Comparison of ENCODE assay signal across 10 cellular contexts in genomic region chr22:44351685-44352377, GRCh38. TPM values are rescaled to one million over a fixed set of nuclear protein-coding genes. Genes with fewer than 3 reads are reported as not detected.
DNase-seq lines count a peak whose midpoint lies in the region; TF ChIP-seq lines count a peak whose summit lies in the region.
"Had no signal": no experiment of that assay in that cellular context is flagged by ENCODE, and none has a peak within 500 bp of the region (broad histone marks: within the 10 kb centered on the region; RNA-seq: fewer than 3 reads in every experiment).

No MANE protein-coding gene starts in this region.

- no peaks in the 10 kb centered on the region for H3K9me3 Mint-ChIP-seq in activated naive CD4-positive, alpha-beta T cell treated with anti-CD3 and anti-CD28 coated beads for 36 hours
- H3K9me3 Mint-ChIP-seq in activated naive CD4-positive, alpha-beta T cell treated with anti-CD3 and anti-CD28 coated beads, Interleukin-2, amount 10 ng/mL, durations not matched to agents 7 days and 5 days, result no peaks in the 10 kb centered on the region

- no peaks in the 10 kb centered on the region for H3K9me3 ChIP-seq in SJSA1 (replicated peaks)

- H3K4me3 ChIP-seq in SJSA1 (peak overlapping the region; percentile 17), fibroblast of pulmonary artery (replicated peaks; ENCODE audit: low read depth, low read length) (no peak overlapping the region)

- H3K4me1 Mint-ChIP-seq in activated naive CD4-positive, alpha-beta T cell treated with anti-CD3 and anti-CD28 coated beads for 36 hours (ENCODE audit: low read depth), result peaks cover 11% of the 10 kb centered on the region
- no peaks in the 10 kb centered on the region for H3K4me1 Mint-ChIP-seq in activated naive CD4-positive, alpha-beta T cell treated with anti-CD3 and anti-CD28 coated beads, Interleukin-2, amount 10 ng/mL, durations not matched to agents 7 days and 5 days
- H3K4me1 Mint-ChIP-seq: naive B cell had no signal

- H3K27me3 ChIP-seq in SJSA1 (replicated peaks), result no peaks in the 10 kb centered on the region

- CTCF ChIA-PET in activated naive CD4-positive, alpha-beta T cell treated with anti-CD3 and anti-CD28 coated beads for 36 hours (lab: Charles Lee), result no interaction called here
- CTCF ChIA-PET in activated naive CD4-positive, alpha-beta T cell treated with anti-CD3 and anti-CD28 coated beads, Interleukin-2, amount 10 ng/mL, durations not matched to agents 7 days and 5 days (lab: Charles Lee), result no interaction called here

- 0 out of 2 replicates have a peak overlapping the region, but pooled peaks have one; percentile 12 for H3K27ac ChIP-seq in SJSA1
- H3K27ac ChIP-seq: VCaP had no signal

- peak; percentile 72 for DNase-seq in activated naive CD4-positive, alpha-beta T cell treated with anti-CD3 and anti-CD28 coated beads for 36 hours
- no peak for DNase-seq in activated naive CD4-positive, alpha-beta T cell treated with anti-CD3 and anti-CD28 coated beads, Interleukin-2, amount 10 ng/mL, durations not matched to agents 7 days and 5 days
- DNase-seq in SJSA1 (ENCODE audit: low read depth in 1 of 2, low spot score in 2 of 2), result peak; percentile 83 to 84
- DNase-seq in fibroblast of pulmonary artery (ENCODE audit: low read depth), result peak; percentile 92
- DNase-seq in stimulated activated CD4-positive, alpha-beta T cell treated with anti-CD3 and anti-CD28 coated beads, Interleukin-4, amount 100 ng/mL, for 24 hours, result peak; percentile 42
- DNase-seq in HPDE6-E6E7 (ENCODE audit: extremely low spot score), result no peak
- no peak for DNase-seq in head of caudate nucleus
- no peak for DNase-seq in NCI-H2081 treated with DMSO at 0.1 percent for 48 hours (lab: John Stamatoyannopoulos, UW)
- DNase-seq: naive B cell had no signal

- peaks cover 19% of the 10 kb centered on the region for H3K4me1 ChIP-seq in SJSA1 (replicated peaks)

- no peak overlapping the region for H3K27ac Mint-ChIP-seq in activated naive CD4-positive, alpha-beta T cell treated with anti-CD3 and anti-CD28 coated beads for 36 hours
- no peak overlapping the region for H3K27ac Mint-ChIP-seq in activated naive CD4-positive, alpha-beta T cell treated with anti-CD3 and anti-CD28 coated beads, Interleukin-2, amount 10 ng/mL, durations not matched to agents 7 days and 5 days

- no peak overlapping the region for H3K4me3 Mint-ChIP-seq in activated naive CD4-positive, alpha-beta T cell treated with anti-CD3 and anti-CD28 coated beads for 36 hours
- no peak overlapping the region for H3K4me3 Mint-ChIP-seq in activated naive CD4-positive, alpha-beta T cell treated with anti-CD3 and anti-CD28 coated beads, Interleukin-2, amount 10 ng/mL, durations not matched to agents 7 days and 5 days

- peaks cover 19% of the 10 kb centered on the region for H3K27me3 Mint-ChIP-seq in activated naive CD4-positive, alpha-beta T cell treated with anti-CD3 and anti-CD28 coated beads for 36 hours (ENCODE audit: low read depth)
- peaks cover 67% of the 10 kb centered on the region for H3K27me3 Mint-ChIP-seq in activated naive CD4-positive, alpha-beta T cell treated with anti-CD3 and anti-CD28 coated beads, Interleukin-2, amount 10 ng/mL, durations not matched to agents 7 days and 5 days

- no peaks in the 10 kb centered on the region for H3K36me3 ChIP-seq in SJSA1

- no peak for TF ChIP-seq CTCF in fibroblast of pulmonary artery (IDR thresholded peaks at IDR 0.05; ENCODE audit: low read length, missing control alignments)

- intact Hi-C loops in activated naive CD4-positive, alpha-beta T cell treated with anti-CD3 and anti-CD28 coated beads for 36 hours (cut with micrococcal nuclease), result no loop called here
- intact Hi-C loops in head of caudate nucleus (cut with DNase I), result no loop called here

- H3K36me3 Mint-ChIP-seq in activated naive CD4-positive, alpha-beta T cell treated with anti-CD3 and anti-CD28 coated beads for 36 hours (ENCODE audit: low read depth), result no peaks in the 10 kb centered on the region
- no peaks in the 10 kb centered on the region for H3K36me3 Mint-ChIP-seq in activated naive CD4-positive, alpha-beta T cell treated with anti-CD3 and anti-CD28 coated beads, Interleukin-2, amount 10 ng/mL, durations not matched to agents 7 days and 5 days
- H3K36me3 Mint-ChIP-seq: naive B cell had no signal

RNA-seq across cellular contexts. Expression of gene SHISAL1, which starts 39.1 kb away (rescaled TPM):
- not detected for total RNA-seq in activated naive CD4-positive, alpha-beta T cell treated with anti-CD3 and anti-CD28 coated beads for 36 hours
- 1.5 and 2.4 TPM in 2 replicates for total RNA-seq in SJSA1 (2014; rRNA removed; shearing (Covaris generic))

Comparison
In these comparisons a context has a peak if more than half of its experiments do, and no peak if none do; other contexts are left out.
1. DNase-seq: peak in activated naive CD4-positive, alpha-beta T cell treated with anti-CD3 and anti-CD28 coated beads for 36 hours (single experiment), SJSA1 (2 of 2), fibroblast of pulmonary artery (single experiment) and stimulated activated CD4-positive, alpha-beta T cell treated with anti-CD3 and anti-CD28 coated beads, Interleukin-4, amount 100 ng/mL, for 24 hours (single experiment); none in activated naive CD4-positive, alpha-beta T cell treated with anti-CD3 and anti-CD28 coated beads, Interleukin-2, amount 10 ng/mL, durations not matched to agents 7 days and 5 days (single experiment), HPDE6-E6E7 (single experiment), head of caudate nucleus (0 of 42) and NCI-H2081 treated with DMSO at 0.1 percent for 48 hours (single experiment).